In the genomic region with DNA sequence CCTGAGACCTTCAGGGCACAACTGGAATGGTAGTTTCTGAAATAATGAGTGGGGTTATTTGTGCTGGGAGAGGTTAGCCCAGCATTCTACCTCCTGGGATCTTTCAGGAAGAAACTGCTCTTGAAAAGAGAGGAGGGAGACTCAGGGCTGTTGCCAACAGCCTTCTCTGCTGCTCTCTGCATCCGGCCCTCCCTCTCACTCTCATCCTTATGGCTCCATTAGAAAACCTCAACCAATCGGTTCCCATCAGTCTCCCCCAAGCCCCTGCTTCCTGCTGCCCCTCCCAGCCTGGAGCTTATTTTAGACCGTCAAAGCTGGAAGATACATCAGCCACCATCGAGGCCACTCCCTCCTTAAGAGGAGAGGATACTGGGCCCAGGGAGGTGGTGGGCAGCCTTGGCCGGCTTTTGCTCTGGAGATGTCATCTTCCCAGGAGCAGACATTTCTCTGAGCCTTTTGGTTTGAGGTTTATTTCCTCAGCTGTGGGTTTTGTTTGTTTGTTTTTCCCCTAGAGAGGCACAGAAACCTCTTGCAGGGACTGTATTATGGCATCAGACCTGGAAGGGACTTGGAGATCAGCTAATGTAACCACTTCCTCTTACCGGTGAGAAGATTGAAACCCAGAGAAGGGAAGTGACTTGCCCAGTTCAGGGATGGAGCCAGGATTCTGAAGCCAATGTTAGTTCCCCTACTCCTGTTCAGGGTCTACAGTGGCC, we compare ENCODE assay signal across 8 cellular contexts. TPM values are rescaled to one million over a fixed set of nuclear protein-coding genes. Genes with fewer than 3 reads are reported as not detected.
DNase-seq lines count a peak whose midpoint lies in the region; ATAC-seq lines count a peak whose summit lies in the region.

No MANE protein-coding gene starts in this region.

- no peak for ATAC-seq in activated T-cell treated with anti-CD3 and anti-CD28 coated beads, Interleukin-2, amount 50 U/mL, for 4 hours
- peak; percentile 18 to 33 for ATAC-seq in left cardiac atrium
- no peak for ATAC-seq in HG03432 (IDR thresholded peaks at IDR 0.05; ENCODE audit: unreplicated experiment)

- peak overlapping the region; percentile 91 for H3K4me3 Mint-ChIP-seq in activated T-cell treated with anti-CD3 and anti-CD28 coated beads, Interleukin-2, amount 50 U/mL, for 4 hours
- peak overlapping the region; percentile 97 for H3K4me3 Mint-ChIP-seq in activated naive CD8-positive, alpha-beta T cell

- no peaks in the 10 kb centered on the region for H3K27me3 ChIP-seq in rectal smooth muscle tissue (ENCODE audit: control insufficient read depth, insufficient read depth, low read length)

- no peaks in the 10 kb centered on the region for H3K9me3 Mint-ChIP-seq in activated T-cell treated with anti-CD3 and anti-CD28 coated beads, Interleukin-2, amount 50 U/mL, for 4 hours
- no peaks in the 10 kb centered on the region for H3K9me3 Mint-ChIP-seq in activated naive CD8-positive, alpha-beta T cell (ENCODE audit: low read depth)

- no peak for DNase-seq in activated T-cell treated with anti-CD3 and anti-CD28 coated beads, Interleukin-2, amount 50 U/mL, for 4 hours
- DNase-seq in activated T-cell treated with anti-CD3 and anti-CD28 coated beads, Interleukin-2, amount 50 U/mL, for 1 hour, result no peak
- DNase-seq in NCI-H2227 (lab: John Stamatoyannopoulos, UW; ENCODE audit: unreplicated experiment), result peak; percentile 75
- no peak for DNase-seq in left cardiac atrium
- DNase-seq in HT-29 (ENCODE audit: low spot score), result no peak

- peaks cover 22% of the 10 kb centered on the region for H3K4me1 ChIP-seq in rectal smooth muscle tissue (ENCODE audit: control insufficient read depth, insufficient read depth, low read length)

- H3K36me3 ChIP-seq in rectal smooth muscle tissue (ENCODE audit: control insufficient read depth, insufficient read depth, low read length), result no peaks in the 10 kb centered on the region

- H3K36me3 Mint-ChIP-seq in activated T-cell treated with anti-CD3 and anti-CD28 coated beads, Interleukin-2, amount 50 U/mL, for 4 hours (ENCODE audit: insufficient read depth), result no peaks in the 10 kb centered on the region
- peaks cover 3% of the 10 kb centered on the region for H3K36me3 Mint-ChIP-seq in activated naive CD8-positive, alpha-beta T cell

- H3K4me1 Mint-ChIP-seq in activated T-cell treated with anti-CD3 and anti-CD28 coated beads, Interleukin-2, amount 50 U/mL, for 4 hours (ENCODE audit: low read depth), result peaks cover 64% of the 10 kb centered on the region
- H3K4me1 Mint-ChIP-seq in activated naive CD8-positive, alpha-beta T cell (ENCODE audit: low read depth), result peaks cover 71% of the 10 kb centered on the region

- H3K27me3 Mint-ChIP-seq in activated T-cell treated with anti-CD3 and anti-CD28 coated beads, Interleukin-2, amount 50 U/mL, for 4 hours (ENCODE audit: low read depth), result no peaks in the 10 kb centered on the region
- H3K27me3 Mint-ChIP-seq in activated naive CD8-positive, alpha-beta T cell, result no peaks in the 10 kb centered on the region

- H3K27ac Mint-ChIP-seq in activated naive CD8-positive, alpha-beta T cell, result no peak overlapping the region

- no peak overlapping the region for H3K9ac ChIP-seq in rectal smooth muscle tissue (ENCODE audit: low read length)

- H3K27ac ChIP-seq in rectal smooth muscle tissue (ENCODE audit: low read depth, low read length), result peak overlapping the region; percentile 58

- intact Hi-C loops in left cardiac atrium (cut with DNase I), result loop anchor here in 1 of 2 donors (10.0 kb wide), 1 partner anchor 60 kb away; no protein-coding TSS in a partner anchor

- H3K4me3 ChIP-seq in rectal smooth muscle tissue (ENCODE audit: low read length), result peak overlapping the region; percentile 22

RNA-seq across cellular contexts. Expression of gene MPRIP, which starts 2.7 kb away (rescaled TPM):
- 100 to 1,000 TPM; 121 to 132 (median 132) TPM for total RNA-seq in activated T-cell treated with anti-CD3 and anti-CD28 coated beads, Interleukin-2, amount 50 U/mL, for 4 hours
- total RNA-seq in left cardiac atrium, result 100 to 1,000 TPM; 247 to 329 TPM
- total RNA-seq in HT-29 (2014; rRNA removed; shearing (Covaris generic)), result 147 and 162 TPM in 2 replicates

Comparison
In these comparisons a context has a peak if more than half of its experiments do, and no peak if none do; other contexts are left out.
1. ATAC-seq: peak in left cardiac atrium (2 of 2); none in activated T-cell treated with anti-CD3 and anti-CD28 coated beads, Interleukin-2, amount 50 U/mL, for 4 hours (0 of 2) and HG03432 (single experiment).